ENCODE assay signal across 2 cellular contexts in genomic region chr3:120854908-120855526, GRCh38.
TF ChIP-seq lines count a peak whose summit lies in the region.

No MANE protein-coding gene starts in this region.

TF ChIP-seq in GM23338, 12 proteins besides CTCF, POLR2A, EP300 and RAD21 (continued from another document):
- TF ChIP-seq ZNF462 (CRISPR knock-in tag; IDR thresholded peaks at IDR 0.05) (no peak), CREB1 (CRISPR knock-in tag; IDR thresholded peaks at IDR 0.05; ENCODE audit: low read depth) (no peak), REST (IDR thresholded peaks at IDR 0.05; ENCODE audit: unreplicated experiment) (no peak), JUNB (IDR thresholded peaks at IDR 0.05; ENCODE audit: unreplicated experiment) (no peak), ETS1 (IDR thresholded peaks at IDR 0.05) (no peak), ZNF114 (CRISPR knock-in tag; IDR thresholded peaks at IDR 0.05) (no peak), EZH2 (IDR thresholded peaks at IDR 0.05; ENCODE audit: low read depth, unreplicated experiment) (no peak), NANOG (IDR thresholded peaks at IDR 0.05; ENCODE audit: borderline replicate concordance) (no peak), ZNF331 (CRISPR knock-in tag; IDR thresholded peaks at IDR 0.05; ENCODE audit: low read depth) (no peak)
TF ChIP-seq in GM23338: peak in this region for 0.

TF ChIP-seq in WTC11, 78 proteins besides CTCF, POLR2A, EP300 and RAD21 (continued from another document):
- TF ChIP-seq FOXP1 (CRISPR knock-in tag; IDR thresholded peaks at IDR 0.05; ENCODE audit: borderline replicate concordance) (no peak), ZSCAN18 (CRISPR knock-in tag; IDR thresholded peaks at IDR 0.05) (no peak), GABPB1 (CRISPR knock-in tag; IDR thresholded peaks at IDR 0.05) (no peak), ATF6 (CRISPR knock-in tag; IDR thresholded peaks at IDR 0.05) (no peak), ERG (CRISPR knock-in tag; IDR thresholded peaks at IDR 0.05) (no peak), SMAD3 (CRISPR knock-in tag; IDR thresholded peaks at IDR 0.05; ENCODE audit: borderline replicate concordance) (no peak), ZNF423 (CRISPR knock-in tag; IDR thresholded peaks at IDR 0.05) (no peak), NR2C2 (CRISPR knock-in tag; IDR thresholded peaks at IDR 0.05) (no peak), ATF1 (CRISPR knock-in tag; IDR thresholded peaks at IDR 0.05) (no peak), ZMAT4 (CRISPR knock-in tag; IDR thresholded peaks at IDR 0.05) (no peak)
